ENCODE assay signal across 12 cellular contexts in the genomic region with DNA sequence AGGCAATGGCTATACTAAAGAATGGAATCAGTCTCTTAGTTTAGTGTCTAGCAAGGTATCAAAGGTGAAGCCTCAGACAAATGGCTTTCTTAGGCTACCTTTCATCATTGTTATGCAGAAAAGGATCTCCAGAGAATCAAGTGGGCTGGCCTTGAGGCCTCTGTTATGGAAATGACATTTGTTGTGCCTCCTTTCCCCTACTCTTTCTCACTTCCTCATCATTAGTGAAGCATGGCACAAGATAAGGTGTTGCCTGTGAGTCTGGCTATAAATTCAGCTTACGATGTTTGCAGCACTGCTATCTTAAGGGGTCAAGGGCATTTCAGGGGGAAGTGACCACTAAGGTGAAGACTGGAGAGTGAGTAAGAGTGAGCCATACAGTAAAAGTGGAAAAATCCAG. TPM values are rescaled to one million over a fixed set of nuclear protein-coding genes. Genes with fewer than 3 reads are reported as not detected.
DNase-seq lines count a peak whose midpoint lies in the region; ATAC-seq and TF ChIP-seq lines count a peak whose summit lies in the region.
"Not testable (repeated sequence)": the region's sequence is repeated elsewhere in the genome, so short reads cannot be mapped to it uniquely, and the experiment has no call there.
"Had no signal": no experiment of that assay in that cellular context is flagged by ENCODE, and none has a peak within 500 bp of the region (broad histone marks: within the 10 kb centered on the region; RNA-seq: fewer than 3 reads in every experiment).

No MANE protein-coding gene starts in this region.

- H3K9me3 ChIP-seq in BLaER1, esophagus muscularis mucosa: not testable (repeated sequence)

- H3K4me2 ChIP-seq in BLaER1, result peak overlapping the region; percentile 34

- not testable (repeated sequence) for H3K9ac ChIP-seq in BLaER1

- not testable (repeated sequence) for TF ChIP-seq EP300 in esophagus muscularis mucosa (IDR thresholded peaks at IDR 0.05)

- not testable (repeated sequence) for H3K27me3 ChIP-seq in BLaER1
- H3K27me3 ChIP-seq in esophagus muscularis mucosa, result peaks cover 0 to 30% (median 0%) of the 10 kb centered on the region in 4 donors

- ATAC-seq in GM18861 (IDR thresholded peaks at IDR 0.05; ENCODE audit: unreplicated experiment) (peak; percentile 84), GM19452 (IDR thresholded peaks at IDR 0.05; ENCODE audit: unreplicated experiment) (peak; percentile 77), GM21737 (IDR thresholded peaks at IDR 0.05; ENCODE audit: unreplicated experiment) (peak; percentile 78), HG02970 (IDR thresholded peaks at IDR 0.05; ENCODE audit: low FRiP score, unreplicated experiment) (peak; percentile 68), HG03354 (IDR thresholded peaks at IDR 0.05; ENCODE audit: poor library complexity, severe bottlenecking, unreplicated experiment) (peak; percentile 81)

- not testable (repeated sequence) for TF ChIP-seq CTCF in esophagus muscularis mucosa (IDR thresholded peaks at IDR 0.05)

- peak; percentile 30 for DNase-seq in NAMALWA (ENCODE audit: low spot score)
- DNase-seq in esophagus muscularis mucosa (ENCODE audit: extremely low spot score), result peak; percentile 19

- not testable (repeated sequence) for H3K4me1 ChIP-seq in BLaER1, esophagus muscularis mucosa

- intact Hi-C loops in esophagus muscularis mucosa (cut with DNase I), result loop anchor here (5.0 kb wide), 1 partner anchor 42 kb away; no protein-coding TSS in a partner anchor

- H3K36me3 ChIP-seq in BLaER1, esophagus muscularis mucosa: not testable (repeated sequence)

- H4K20me1 ChIP-seq in BLaER1, result not testable (repeated sequence)

- not testable (repeated sequence) for TF ChIP-seq POLR2A in esophagus muscularis mucosa (IDR thresholded peaks at IDR 0.05; ENCODE audit: low read depth)

- H3K4me3 ChIP-seq in BLaER1, esophagus muscularis mucosa: not testable (repeated sequence)

- H3K27ac ChIP-seq in BLaER1; esophagus muscularis mucosa (replicated peaks in 1 of 4): not testable (repeated sequence)

- WGBS in esophagus muscularis mucosa, result 62% methylated on average over 1 of the region's 1 CpG

RNA-seq across cellular contexts. Expression of a gene that starts 9.1 kb away (rescaled TPM):
- total RNA-seq in esophagus muscularis mucosa, result not detected
- total RNA-seq: activated naive CD8-positive, alpha-beta T cell treated with anti-CD3 and anti-CD28 coated beads for 36 hours; frontal cortex; mononuclear cell; renal cortical epithelial cell had no signal

RNA-seq across cellular contexts. Expression of a gene that starts 11.8 kb away (rescaled TPM):
- under 1 TPM in 2 of 4 donors, not detected in 2; 0.13 to 0.46 TPM for total RNA-seq in esophagus muscularis mucosa

RNA-seq across cellular contexts. Expression of a gene that starts 47.4 kb away (rescaled TPM):
- 10 to 100 TPM in 3 of 4 donors, 1 to 10 TPM in 1; 8.9 to 22.4 (median 17.6) TPM for total RNA-seq in esophagus muscularis mucosa
